9 cellular contexts compared by ENCODE assay signal in genomic region chr6:109892451-109893435, GRCh38.
DNase-seq lines count a peak whose midpoint lies in the region; ATAC-seq and TF ChIP-seq lines count a peak whose summit lies in the region.
"Had no signal": no experiment of that assay in that cellular context is flagged by ENCODE, and none has a peak within 500 bp of the region (broad histone marks: within the 10 kb centered on the region; RNA-seq: fewer than 3 reads in every experiment).

No MANE protein-coding gene starts in this region.

- H3K36me3 Mint-ChIP-seq in T-cell, result no peaks in the 10 kb centered on the region

- peaks cover 7 to 13% of the 10 kb centered on the region in 2 donors for H3K27me3 Mint-ChIP-seq in T-cell

- ATAC-seq in GM21390 (IDR thresholded peaks at IDR 0.05; ENCODE audit: unreplicated experiment), result no peak
- no peak for ATAC-seq in HG03280 (IDR thresholded peaks at IDR 0.05; ENCODE audit: unreplicated experiment)
- no peak for ATAC-seq in T-cell (replicated peaks in 1 of 4)
- ATAC-seq in psoas muscle, result no peak

- no peak overlapping the region for H3K27ac Mint-ChIP-seq in T-cell
- H3K27ac Mint-ChIP-seq: activated T-cell treated with anti-CD3 and anti-CD28 coated beads, Interleukin-2, amount 50 U/mL, for 24 hours had no signal

- H3K27ac ChIP-seq in neutrophil (peak overlapping the region; percentile 100), psoas muscle (no peak overlapping the region)

- 50 to 60% (median 56%) methylated on average over 11 of the region's 11 CpGs for WGBS in psoas muscle, 3 donors

- no peaks in the 10 kb centered on the region for H3K9me3 ChIP-seq in neutrophil
- H3K9me3 ChIP-seq in psoas muscle, result no peaks in the 10 kb centered on the region

- TF ChIP-seq CTCF in epithelial cell of proximal tubule (conservative IDR thresholded peaks at IDR 0.05; ENCODE audit: low read depth, low read length), result peak; percentile 23
- no peak for TF ChIP-seq CTCF in neutrophil (IDR thresholded peaks at IDR 0.05)
- TF ChIP-seq CTCF in psoas muscle (IDR thresholded peaks at IDR 0.05), result no peak

- H3K4me1 ChIP-seq in neutrophil (ENCODE audit: control insufficient read depth in 1 of 2, insufficient read depth in 1 of 2, low read depth in 1 of 2, low read length in 1 of 2) (peaks cover 54 to 64% of the 10 kb centered on the region in 2 experiments), psoas muscle (no peaks in the 10 kb centered on the region)

- H3K36me3 ChIP-seq in neutrophil (no peaks in the 10 kb centered on the region), psoas muscle (ENCODE audit: insufficient read depth in 1 of 2, low read depth in 1 of 2) (no peaks in the 10 kb centered on the region)

- DNase-seq in DMS79 (lab: John Stamatoyannopoulos, UW), result peak; percentile 84
- peak; percentile 90 for DNase-seq in NCI-H345 (lab: John Stamatoyannopoulos, UW)
- no peak for DNase-seq in epithelial cell of proximal tubule (ENCODE audit: low read depth)
- no peak for DNase-seq in T-cell
- DNase-seq in psoas muscle, result no peak
- DNase-seq: activated T-cell treated with anti-CD3 and anti-CD28 coated beads, Interleukin-2, amount 50 U/mL, for 24 hours had no signal

- intact Hi-C loops in psoas muscle (cut with DNase I), result no loop called here

- no peaks in the 10 kb centered on the region for H3K4me1 Mint-ChIP-seq in T-cell

- H3K9me3 Mint-ChIP-seq in T-cell, result no peaks in the 10 kb centered on the region
- H3K9me3 Mint-ChIP-seq: activated T-cell treated with anti-CD3 and anti-CD28 coated beads, Interleukin-2, amount 50 U/mL, for 24 hours had no signal

- CTCF ChIA-PET in T-cell (lab: Charles Lee), result no interaction called here

- H3K4me3 ChIP-seq in epithelial cell of proximal tubule (ENCODE audit: low read depth, low read length), result no peak overlapping the region
- peak overlapping the region; percentile 21 to 24 for H3K4me3 ChIP-seq in neutrophil (ENCODE audit: low read depth in 1 of 2, low read length in 1 of 2)
- no peak overlapping the region for H3K4me3 ChIP-seq in psoas muscle

- H3K4me3 Mint-ChIP-seq in T-cell, result no peak overlapping the region
- H3K4me3 Mint-ChIP-seq: activated T-cell treated with anti-CD3 and anti-CD28 coated beads, Interleukin-2, amount 50 U/mL, for 24 hours had no signal

- POLR2A ChIA-PET in T-cell (lab: Charles Lee), result no interaction called here

- no peaks in the 10 kb centered on the region for H3K27me3 ChIP-seq in neutrophil
- H3K27me3 ChIP-seq in psoas muscle (ENCODE audit: insufficient read depth in 3 of 3, low read length in 2 of 3), result peaks cover 0 to 3% (median 0%) of the 10 kb centered on the region in 3 donors

Comparison
In these comparisons a context has a peak if more than half of its experiments do, and no peak if none do; other contexts are left out.
1. DNase-seq: peak in DMS79 (single experiment) and NCI-H345 (single experiment); none in epithelial cell of proximal tubule (single experiment), T-cell (0 of 34) and psoas muscle (0 of 2).
2. H3K4me3 ChIP-seq: peak in neutrophil (2 of 2); none in epithelial cell of proximal tubule (single experiment) and psoas muscle (single experiment).